In genomic region chr14:106507354-106507753, GRCh38 we compare ENCODE assay signal across 18 cellular contexts.
A peak's percentile ranks its signal among the peaks of the same experiment; 100 is the strongest.
DNase-seq lines count a peak whose midpoint lies in the region; ATAC-seq and TF ChIP-seq lines count a peak whose summit lies in the region.
"Had no signal": no experiment of that assay in that cellular context is flagged by ENCODE, and none has a peak within 500 bp of the region (broad histone marks: within the 10 kb centered on the region; RNA-seq: fewer than 3 reads in every experiment).

No MANE protein-coding gene starts in this region.

- peaks cover 4% of the 10 kb centered on the region for H3K27me3 ChIP-seq in effector memory CD4-positive, alpha-beta T cell (replicated peaks; ENCODE audit: control insufficient read depth, insufficient read depth, low read length, poor library complexity, severe bottlenecking)
- H3K27me3 ChIP-seq in upper lobe of right lung = peaks cover 4% of the 10 kb centered on the region
- H3K27me3 ChIP-seq in Caco-2 (replicated peaks; ENCODE audit: control insufficient read depth, insufficient read depth, low read length) = no peaks in the 10 kb centered on the region
- H3K27me3 ChIP-seq: ovary, right lobe of liver, vagina had no signal

- H3K4me1 ChIP-seq in effector memory CD4-positive, alpha-beta T cell (ENCODE audit: control insufficient read depth, insufficient read depth, low read length, poor library complexity, severe bottlenecking) = peaks cover 47% of the 10 kb centered on the region
- no peaks in the 10 kb centered on the region for H3K4me1 ChIP-seq in upper lobe of right lung
- H3K4me1 ChIP-seq in Caco-2 = no peaks in the 10 kb centered on the region
- H3K4me1 ChIP-seq: right lobe of liver, vagina had no signal

- H3K4me1 Mint-ChIP-seq in T-helper 17 cell (peaks cover 57% of the 10 kb centered on the region), Caco-2 (ENCODE audit: low read depth, unreplicated experiment) (no peaks in the 10 kb centered on the region)

- H3K36me3 ChIP-seq in effector memory CD4-positive, alpha-beta T cell (ENCODE audit: control insufficient read depth, insufficient read depth, low read length) = no peaks in the 10 kb centered on the region
- H3K36me3 ChIP-seq in upper lobe of right lung (no peaks in the 10 kb centered on the region), Caco-2 (ENCODE audit: control insufficient read depth, insufficient read depth, low read length) (no peaks in the 10 kb centered on the region)
- H3K36me3 ChIP-seq: ovary, right lobe of liver, vagina, WERI-Rb-1 had no signal

- POLR2A ChIA-PET in Caco-2 (lab: Charles Lee) = no interaction called here

- H3K27me3 Mint-ChIP-seq in T-helper 17 cell = peaks cover 5% of the 10 kb centered on the region
- peaks cover 6% of the 10 kb centered on the region for H3K27me3 Mint-ChIP-seq in Caco-2 (ENCODE audit: insufficient read depth, unreplicated experiment)

- H3K9me3 Mint-ChIP-seq in Caco-2 (ENCODE audit: unreplicated experiment) = no peaks in the 10 kb centered on the region

- ATAC-seq in T-helper 17 cell (peak; percentile 61), upper lobe of right lung (no peak)
- ATAC-seq: right lobe of liver had no signal

- BruUV-seq in Caco-2 (replicated peaks; lab: Mats Ljungman, UMichigan) = no TSS peak

- intact Hi-C loops in upper lobe of right lung (cut with DNase I) (no loop called here), Caco-2 (cut with micrococcal nuclease; ENCODE audit: unreplicated experiment) (no loop called here)

- peak; percentile 20 for DNase-seq in stimulated activated CD4-positive, alpha-beta T cell treated with anti-CD3 and anti-CD28 coated beads, Interleukin-15, amount 100 ng/mL, for 24 hours
- no peak for DNase-seq in stimulated activated CD4-positive, alpha-beta T cell treated with anti-CD3 and anti-CD28 coated beads, Interleukin-2, amount 100 ng/mL, for 24 hours
- DNase-seq in T-helper 17 cell (no peak), upper lobe of right lung (no peak), cortex of kidney (lab: John Stamatoyannopoulos, UW) (no peak), Caco-2 (no peak)
- peak in 2 of 3 donors; percentile 15 to 36 for DNase-seq in effector memory CD4-positive, alpha-beta T cell
- DNase-seq: anterior cingulate cortex, KG1, NCI-H1092 treated with DMSO at 0.1 percent for 48 hours, NCI-H2107, NCI-H524 treated with DMSO at 0.1 percent for 48 hours, ovary, right lobe of liver, substantia nigra, WERI-Rb-1 had no signal

- peaks cover 3% of the 10 kb centered on the region for H3K36me3 Mint-ChIP-seq in T-helper 17 cell (ENCODE audit: low read depth)
- no peaks in the 10 kb centered on the region for H3K36me3 Mint-ChIP-seq in Caco-2 (ENCODE audit: insufficient read depth, unreplicated experiment)

- H3K27ac Mint-ChIP-seq in T-helper 17 cell (peak overlapping the region; percentile 94), Caco-2 (ENCODE audit: unreplicated experiment) (no peak overlapping the region)

- H3K27ac ChIP-seq in effector memory CD4-positive, alpha-beta T cell (ENCODE audit: insufficient read depth, low read length, poor library complexity, severe bottlenecking) = peak overlapping the region; percentile 70
- peak overlapping the region; percentile 14 for H3K27ac ChIP-seq in upper lobe of right lung
- H3K27ac ChIP-seq: ovary, right lobe of liver, vagina, WERI-Rb-1 had no signal

- peak overlapping the region; percentile 37 for H3K4me3 ChIP-seq in effector memory CD4-positive, alpha-beta T cell (ENCODE audit: insufficient read depth, low read depth, low read length, poor library complexity, severe bottlenecking)
- no peak overlapping the region for H3K4me3 ChIP-seq in upper lobe of right lung
- H3K4me3 ChIP-seq in Caco-2 (ENCODE audit: low read depth, low read length) = no peak overlapping the region
- H3K4me3 ChIP-seq: lung, ovary, right lobe of liver, vagina had no signal

- no peaks in the 10 kb centered on the region for H3K9me3 ChIP-seq in T-helper 17 cell (ENCODE audit: control insufficient read depth, low read length, poor library complexity, severe bottlenecking)
- H3K9me3 ChIP-seq in effector memory CD4-positive, alpha-beta T cell (ENCODE audit: control insufficient read depth, low read length) = no peaks in the 10 kb centered on the region
- H3K9me3 ChIP-seq in upper lobe of right lung = no peaks in the 10 kb centered on the region
- no peaks in the 10 kb centered on the region for H3K9me3 ChIP-seq in Caco-2
- H3K9me3 ChIP-seq: ovary, right lobe of liver, vagina had no signal

- no peak for TF ChIP-seq CTCF in upper lobe of right lung (IDR thresholded peaks at IDR 0.05)
- TF ChIP-seq CTCF in Caco-2 (IDR thresholded peaks at IDR 0.05; ENCODE audit: insufficient read depth in 1 of 2, low read depth in 1 of 2, low read length in 1 of 2, severe bottlenecking in 1 of 2, unreplicated experiment in 1 of 2) = no peak

- CTCF ChIA-PET in Caco-2 (lab: Charles Lee) = no interaction called here

- H3K4me3 Mint-ChIP-seq in T-helper 17 cell (peak overlapping the region; percentile 86), Caco-2 (ENCODE audit: unreplicated experiment) (no peak overlapping the region)

Comparison
In these comparisons a context has a peak if more than half of its experiments do, and no peak if none do; other contexts are left out.
1. DNase-seq: peak in stimulated activated CD4-positive, alpha-beta T cell treated with anti-CD3 and anti-CD28 coated beads, Interleukin-15, amount 100 ng/mL, for 24 hours (single experiment) and effector memory CD4-positive, alpha-beta T cell (2 of 3); none in stimulated activated CD4-positive, alpha-beta T cell treated with anti-CD3 and anti-CD28 coated beads, Interleukin-2, amount 100 ng/mL, for 24 hours (0 of 2), T-helper 17 cell (0 of 3), upper lobe of right lung (single experiment), cortex of kidney (single experiment) and Caco-2 (0 of 2).